In the genomic region with DNA sequence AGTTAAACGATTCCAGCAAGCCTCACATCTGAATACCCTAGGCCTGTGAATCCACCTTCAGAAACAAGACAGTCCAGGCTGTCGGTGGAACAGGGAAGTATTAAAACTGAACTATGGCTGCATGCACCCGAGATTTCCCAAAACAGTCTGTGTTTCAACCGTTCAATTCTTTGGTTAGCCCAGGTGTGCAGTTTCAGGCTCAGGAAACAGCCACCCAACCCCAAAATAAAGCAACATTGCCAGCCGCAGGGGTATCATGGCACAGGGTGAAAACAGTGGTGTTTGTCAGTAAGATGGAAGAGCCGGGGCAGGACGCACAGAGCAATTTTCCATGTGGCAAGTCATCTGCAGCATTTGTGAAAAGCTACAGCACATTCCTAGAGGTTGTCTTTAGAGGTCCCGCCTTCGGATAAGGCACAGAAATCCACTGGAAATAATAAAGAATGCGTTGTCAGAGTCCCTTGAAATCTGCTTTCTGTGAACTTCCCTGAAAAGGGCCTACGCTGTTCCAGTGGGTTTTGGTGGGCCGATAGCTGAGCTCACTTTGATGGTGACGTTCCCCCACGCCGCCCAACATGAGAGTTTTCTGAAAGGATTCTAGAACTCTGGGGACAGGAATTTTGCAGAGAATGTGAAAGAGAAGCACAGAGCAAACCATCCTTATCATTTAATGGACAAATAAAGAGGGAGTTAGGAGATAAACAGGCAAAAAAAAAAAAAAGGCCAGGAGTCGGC, we compare ENCODE assay signal across 16 cellular contexts.
DNase-seq lines count a peak whose midpoint lies in the region; ATAC-seq and TF ChIP-seq lines count a peak whose summit lies in the region.
"Had no signal": no experiment of that assay in that cellular context is flagged by ENCODE, and none has a peak within 500 bp of the region (broad histone marks: within the 10 kb centered on the region; RNA-seq: fewer than 3 reads in every experiment).

No MANE protein-coding gene starts in this region.

- no peak for DNase-seq in CD4-positive, alpha-beta T cell
- DNase-seq in Jurkat, Clone E6-1 (ENCODE audit: low read depth, low spot score) = peak; percentile 85
- DNase-seq in activated T-helper 2 cell treated with anti-CD3 and anti-CD28 coated beads, Interferon-gamma antibody, Interleukin-2, Interleukin-4, amounts not matched to agents 10 μg/mL and 5 μg/mL and 100 μg/mL, durations not matched to agents 14 hours and 24 hours and 36 hours (ENCODE audit: low spot score) = no peak
- no peak for DNase-seq in mesothelial cell of epicardium (ENCODE audit: low spot score in 2 of 2, unreplicated experiment in 2 of 2)
- no peak for DNase-seq in MG63
- no peak for DNase-seq in progenitor cell of endocrine pancreas (ENCODE audit: low spot score, unreplicated experiment)
- DNase-seq in NCI-H187 (lab: John Stamatoyannopoulos, UW) = no peak
- no peak for DNase-seq in RPMI8226
- DNase-seq: activated CD4-positive, CD25-positive, alpha-beta regulatory T cell; gastrocnemius medialis; left lung; NCI-H146; NCI-H226; pancreas; stimulated activated CD4-positive, alpha-beta T cell treated with anti-CD3 and anti-CD28 coated beads, Interleukin-4, amount 100 ng/mL, for 24 hours; tibial artery had no signal

- H3K27ac Mint-ChIP-seq in CD4-positive, alpha-beta T cell = peak overlapping the region; percentile 95
- H3K27ac Mint-ChIP-seq in activated T-helper 2 cell treated with anti-CD3 and anti-CD28 coated beads, Interferon-gamma antibody, Interleukin-2, Interleukin-4, amounts not matched to agents 10 μg/mL and 5 μg/mL and 100 μg/mL, durations not matched to agents 14 hours and 24 hours and 36 hours = peak overlapping the region; percentile 90
- H3K27ac Mint-ChIP-seq in mesothelial cell of epicardium = peak overlapping the region; percentile 50
- H3K27ac Mint-ChIP-seq in progenitor cell of endocrine pancreas = no peak overlapping the region

- H3K4me3 Mint-ChIP-seq in CD4-positive, alpha-beta T cell = peak overlapping the region; percentile 87
- H3K4me3 Mint-ChIP-seq in activated T-helper 2 cell treated with anti-CD3 and anti-CD28 coated beads, Interferon-gamma antibody, Interleukin-2, Interleukin-4, amounts not matched to agents 10 μg/mL and 5 μg/mL and 100 μg/mL, durations not matched to agents 14 hours and 24 hours and 36 hours (ENCODE audit: low read depth) = peak overlapping the region; percentile 64
- H3K4me3 Mint-ChIP-seq in mesothelial cell of epicardium = no peak overlapping the region
- H3K4me3 Mint-ChIP-seq in progenitor cell of endocrine pancreas (ENCODE audit: low read depth) = no peak overlapping the region

- TF ChIP-seq CTCF in CD4-positive, alpha-beta T cell (IDR thresholded peaks at IDR 0.05) = no peak
- TF ChIP-seq CTCF in mesothelial cell of epicardium (IDR thresholded peaks at IDR 0.05; ENCODE audit: unreplicated experiment) (no peak), progenitor cell of endocrine pancreas (IDR thresholded peaks at IDR 0.05; ENCODE audit: unreplicated experiment) (no peak)

- no peaks in the 10 kb centered on the region for H3K36me3 ChIP-seq in MG63
- H3K36me3 ChIP-seq: gastrocnemius medialis, left lung, pancreas, tibial artery had no signal

- H3K9me3 ChIP-seq in CD4-positive, alpha-beta T cell (ENCODE audit: control insufficient read depth, low read length) = no peaks in the 10 kb centered on the region
- no peaks in the 10 kb centered on the region for H3K9me3 ChIP-seq in MG63
- H3K9me3 ChIP-seq: gastrocnemius medialis, left lung, pancreas, tibial artery had no signal

- H3K27ac ChIP-seq in CD4-positive, alpha-beta T cell (ENCODE audit: low read depth, low read length) = peak overlapping the region; percentile 77
- H3K27ac ChIP-seq: gastrocnemius medialis, left lung, pancreas, tibial artery had no signal

- intact Hi-C loops in CD4-positive, alpha-beta T cell (cut with DNase I, micrococcal nuclease) = loop anchor here in 1 of 2 experiments (5.0 to 10.0 kb wide), 3 partner anchors 992 to 1582 kb away; no protein-coding TSS in a partner anchor
- intact Hi-C loops in activated T-helper 2 cell treated with anti-CD3 and anti-CD28 coated beads, Interferon-gamma antibody, Interleukin-2, Interleukin-4, amounts not matched to agents 10 μg/mL and 5 μg/mL and 100 μg/mL, durations not matched to agents 14 hours and 24 hours and 36 hours (cut with micrococcal nuclease) = loop anchor here (10.0 kb wide), 1 partner anchor 1732 kb away; no protein-coding TSS in a partner anchor

- no peak for ATAC-seq in CD4-positive, alpha-beta T cell (ENCODE audit: poor library complexity)
- ATAC-seq: gastrocnemius medialis, left lung, pancreas had no signal

- no peaks in the 10 kb centered on the region for H3K9me3 Mint-ChIP-seq in CD4-positive, alpha-beta T cell
- H3K9me3 Mint-ChIP-seq in activated T-helper 2 cell treated with anti-CD3 and anti-CD28 coated beads, Interferon-gamma antibody, Interleukin-2, Interleukin-4, amounts not matched to agents 10 μg/mL and 5 μg/mL and 100 μg/mL, durations not matched to agents 14 hours and 24 hours and 36 hours = no peaks in the 10 kb centered on the region
- no peaks in the 10 kb centered on the region for H3K9me3 Mint-ChIP-seq in mesothelial cell of epicardium
- no peaks in the 10 kb centered on the region for H3K9me3 Mint-ChIP-seq in progenitor cell of endocrine pancreas (ENCODE audit: low read depth)

- peaks cover 77% of the 10 kb centered on the region for H3K36me3 Mint-ChIP-seq in CD4-positive, alpha-beta T cell (ENCODE audit: low read depth)
- H3K36me3 Mint-ChIP-seq in activated T-helper 2 cell treated with anti-CD3 and anti-CD28 coated beads, Interferon-gamma antibody, Interleukin-2, Interleukin-4, amounts not matched to agents 10 μg/mL and 5 μg/mL and 100 μg/mL, durations not matched to agents 14 hours and 24 hours and 36 hours (ENCODE audit: low read depth) = peaks cover 40% of the 10 kb centered on the region
- H3K36me3 Mint-ChIP-seq in mesothelial cell of epicardium = peaks cover 2% of the 10 kb centered on the region
- H3K36me3 Mint-ChIP-seq in progenitor cell of endocrine pancreas (ENCODE audit: insufficient read depth) = peaks cover 4% of the 10 kb centered on the region

- peak overlapping the region; percentile 37 for H3K4me3 ChIP-seq in Jurkat, Clone E6-1 (ENCODE audit: low read length)
- no peak overlapping the region for H3K4me3 ChIP-seq in MG63
- H3K4me3 ChIP-seq: gastrocnemius medialis, left lung, pancreas, tibial artery had no signal

- peaks cover 97% of the 10 kb centered on the region for H3K4me1 Mint-ChIP-seq in CD4-positive, alpha-beta T cell (ENCODE audit: low read depth)
- peaks cover 84% of the 10 kb centered on the region for H3K4me1 Mint-ChIP-seq in activated T-helper 2 cell treated with anti-CD3 and anti-CD28 coated beads, Interferon-gamma antibody, Interleukin-2, Interleukin-4, amounts not matched to agents 10 μg/mL and 5 μg/mL and 100 μg/mL, durations not matched to agents 14 hours and 24 hours and 36 hours (ENCODE audit: low read depth)
- H3K4me1 Mint-ChIP-seq in mesothelial cell of epicardium (peaks cover 41% of the 10 kb centered on the region), progenitor cell of endocrine pancreas (ENCODE audit: low read depth) (peaks cover 18% of the 10 kb centered on the region)

- CTCF ChIA-PET in CD4-positive, alpha-beta T cell (lab: Charles Lee) = interaction anchor here (0.7 to 3.9 kb wide), 7 partner anchors 15 to 1209 kb away, joined by 3 to 49 read pairs (median 9); partner anchors contain the start of gene BCL11B

- POLR2A ChIA-PET in CD4-positive, alpha-beta T cell (lab: Charles Lee) = interaction anchor here (0.5 to 83.0 kb wide), 9 partner anchors 7 to 1568 kb away, joined by 3 to 4389 read pairs (median 6); partner anchors contain the start of gene BCL11B

- H3K27me3 ChIP-seq in CD4-positive, alpha-beta T cell (ENCODE audit: control insufficient read depth, insufficient read depth, low read length) = no peaks in the 10 kb centered on the region
- no peaks in the 10 kb centered on the region for H3K27me3 ChIP-seq in MG63
- H3K27me3 ChIP-seq: pancreas had no signal

- H3K27me3 Mint-ChIP-seq in CD4-positive, alpha-beta T cell = no peaks in the 10 kb centered on the region
- no peaks in the 10 kb centered on the region for H3K27me3 Mint-ChIP-seq in activated T-helper 2 cell treated with anti-CD3 and anti-CD28 coated beads, Interferon-gamma antibody, Interleukin-2, Interleukin-4, amounts not matched to agents 10 μg/mL and 5 μg/mL and 100 μg/mL, durations not matched to agents 14 hours and 24 hours and 36 hours (ENCODE audit: low read depth)
- H3K27me3 Mint-ChIP-seq in mesothelial cell of epicardium (ENCODE audit: low read depth) (no peaks in the 10 kb centered on the region), progenitor cell of endocrine pancreas (peaks cover 51% of the 10 kb centered on the region)

Comparison
In these comparisons a context has a peak if more than half of its experiments do, and no peak if none do; other contexts are left out.
1. H3K4me3 Mint-ChIP-seq: peak in CD4-positive, alpha-beta T cell (single experiment) and activated T-helper 2 cell treated with anti-CD3 and anti-CD28 coated beads, Interferon-gamma antibody, Interleukin-2, Interleukin-4, amounts not matched to agents 10 μg/mL and 5 μg/mL and 100 μg/mL, durations not matched to agents 14 hours and 24 hours and 36 hours (single experiment); none in mesothelial cell of epicardium (single experiment) and progenitor cell of endocrine pancreas (single experiment).